Comparison of ENCODE assay signal across 1 cellular context in genomic region chr11:1848640-1849265, GRCh38.
TF ChIP-seq lines count a peak whose summit lies in the region.

No MANE protein-coding gene starts in this region.

TF ChIP-seq in GM12891, 5 proteins besides CTCF, POLR2A, EP300 and RAD21:
- TF ChIP-seq POLR2AphosphoS5 (IDR thresholded peaks at IDR 0.05; ENCODE audit: low read depth, low read length) (no peak), SPI1 (IDR thresholded peaks at IDR 0.05; ENCODE audit: low read depth, low read length) (no peak), TAF1 (IDR thresholded peaks at IDR 0.05; ENCODE audit: low read depth, low read length) (no peak), POU2F2 (IDR thresholded peaks at IDR 0.05; ENCODE audit: low read depth, low read length) (no peak), PAX5 (IDR thresholded peaks at IDR 0.05; ENCODE audit: insufficient read depth, low read length, severe bottlenecking) (no peak)
TF ChIP-seq in GM12891: peak in this region for 0.
